Comparison of ENCODE assay signal across 13 cellular contexts in the genomic region with DNA sequence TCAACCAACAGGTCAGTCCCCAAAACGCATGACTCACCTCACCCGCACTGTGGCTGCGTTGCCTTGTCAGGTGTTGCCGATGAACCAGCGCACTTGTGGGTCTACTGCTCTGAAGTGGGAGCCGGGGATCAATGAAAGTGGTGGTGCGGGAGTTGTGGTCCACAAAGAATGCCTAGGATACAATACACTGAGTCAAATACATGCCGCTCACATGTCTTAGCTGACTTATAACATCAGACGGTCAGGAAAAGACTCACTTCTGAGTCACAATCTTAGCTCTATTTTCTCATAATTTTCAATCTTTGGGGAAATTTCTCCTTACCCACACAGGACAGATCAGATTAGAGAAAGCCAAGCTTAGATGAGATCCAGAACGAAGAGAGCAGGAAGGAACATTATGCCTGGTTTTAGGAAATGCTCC.
DNase-seq lines count a peak whose midpoint lies in the region; ATAC-seq lines count a peak whose summit lies in the region.
"Had no signal": no experiment of that assay in that cellular context is flagged by ENCODE, and none has a peak within 500 bp of the region (broad histone marks: within the 10 kb centered on the region; RNA-seq: fewer than 3 reads in every experiment).

No MANE protein-coding gene starts in this region.

- ATAC-seq in HG02759 (IDR thresholded peaks at IDR 0.05; ENCODE audit: unreplicated experiment), result no peak

- DNase-seq in HCEC 1CT, result peak; percentile 93
- DNase-seq in activated CD4-positive, alpha-beta T cell treated with anti-CD3 and anti-CD28 coated beads for 4 hours, result peak; percentile 30 to 59
- DNase-seq in dermis blood vessel endothelial cell, result peak; percentile 92
- DNase-seq in stimulated activated CD4-positive, alpha-beta T cell treated with anti-CD3 and anti-CD28 coated beads, Interleukin-1b, Interleukin-23, amount 100 ng/mL, for 4 hours (ENCODE audit: low read depth in 2 of 2), result peak; percentile 30 to 31
- DNase-seq in SHP77 (lab: John Stamatoyannopoulos, UW), result no peak
- DNase-seq in MV-4-11 (lab: John Stamatoyannopoulos, UW), result no peak
- DNase-seq in LoVo (ENCODE audit: low spot score), result no peak
- DNase-seq: caudate nucleus, DMS79, immature natural killer cell, NCI-H510A, T-helper 9 cell had no signal

Comparison
In these comparisons a context has a peak if more than half of its experiments do, and no peak if none do; other contexts are left out.
1. DNase-seq: peak in HCEC 1CT (single experiment), activated CD4-positive, alpha-beta T cell treated with anti-CD3 and anti-CD28 coated beads for 4 hours (2 of 2), dermis blood vessel endothelial cell (single experiment) and stimulated activated CD4-positive, alpha-beta T cell treated with anti-CD3 and anti-CD28 coated beads, Interleukin-1b, Interleukin-23, amount 100 ng/mL, for 4 hours (2 of 2); none in SHP77 (0 of 2), MV-4-11 (single experiment) and LoVo (single experiment).